ENCODE assay signal across 10 cellular contexts in the genomic region with DNA sequence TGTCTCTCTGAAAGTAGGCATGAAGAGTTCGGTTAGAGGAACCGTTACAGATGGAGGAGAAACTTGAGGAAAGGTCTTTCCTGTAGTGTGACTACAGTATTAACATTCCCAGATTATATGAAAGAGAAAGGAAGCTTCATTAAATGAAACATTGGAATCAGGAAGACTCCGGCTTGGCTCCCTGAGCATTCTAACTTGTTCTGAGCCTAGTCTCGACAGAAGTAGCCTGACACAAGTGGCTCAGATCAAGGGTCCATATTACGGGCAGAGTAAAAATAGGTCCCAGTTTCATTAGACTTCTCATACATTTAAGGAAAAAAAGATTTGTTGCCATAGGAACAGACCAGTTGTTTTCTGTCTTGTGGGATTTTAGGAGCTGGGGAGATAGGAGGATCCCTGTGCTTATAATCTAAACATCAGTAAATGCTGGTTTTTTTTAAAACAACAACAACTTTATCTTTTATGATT.
DNase-seq lines count a peak whose midpoint lies in the region; ATAC-seq and TF ChIP-seq lines count a peak whose summit lies in the region.
"Had no signal": no experiment of that assay in that cellular context is flagged by ENCODE, and none has a peak within 500 bp of the region (broad histone marks: within the 10 kb centered on the region; RNA-seq: fewer than 3 reads in every experiment).

No MANE protein-coding gene starts in this region.

- no peaks in the 10 kb centered on the region for H3K27me3 ChIP-seq in mucosa of rectum (ENCODE audit: control insufficient read depth in 2 of 2, insufficient read depth in 2 of 2, low read length in 2 of 2)
- no peaks in the 10 kb centered on the region for H3K27me3 ChIP-seq in tibial artery

- intact Hi-C loops in tibial artery (cut with DNase I; ENCODE audit: low total_unique reads), result no loop called here

- H3K36me3 ChIP-seq in mucosa of rectum (ENCODE audit: control insufficient read depth in 2 of 2, insufficient read depth in 2 of 2, low read length in 2 of 2), result peaks cover 0 to 3% of the 10 kb centered on the region in 2 donors
- peaks cover 0 to 4% (median 0%) of the 10 kb centered on the region in 3 donors for H3K36me3 ChIP-seq in tibial artery

- H3K36me3 Mint-ChIP-seq in activated naive CD4-positive, alpha-beta T cell treated with anti-CD3 and anti-CD28 coated beads, Interleukin-2, amount 10 ng/mL, durations not matched to agents 7 days and 5 days, result peaks cover 57% of the 10 kb centered on the region

- H3K4me1 ChIP-seq in mucosa of rectum (ENCODE audit: control insufficient read depth in 2 of 2, insufficient read depth in 2 of 2, low read length in 2 of 2) (peaks cover 30 to 47% of the 10 kb centered on the region in 2 donors), tibial artery (peaks cover 0 to 92% (median 58%) of the 10 kb centered on the region in 4 donors)

- peak overlapping the region; percentile 72 for H3K4me3 Mint-ChIP-seq in activated naive CD4-positive, alpha-beta T cell treated with anti-CD3 and anti-CD28 coated beads, Interleukin-2, amount 10 ng/mL, durations not matched to agents 7 days and 5 days

- H3K27ac ChIP-seq in angular gyrus (ENCODE audit: low read depth, low read length), result peak overlapping the region; percentile 67
- H3K27ac ChIP-seq in mucosa of rectum (ENCODE audit: low read depth in 2 of 2, low read length in 2 of 2), result peak overlapping the region; percentile 85 to 92
- peak overlapping the region; percentile 69 for H3K27ac ChIP-seq in tibial artery

- CTCF ChIA-PET in activated naive CD4-positive, alpha-beta T cell treated with anti-CD3 and anti-CD28 coated beads, Interleukin-2, amount 10 ng/mL, durations not matched to agents 7 days and 5 days (lab: Charles Lee), result interaction anchor here (0.9 to 2.9 kb wide), 10 partner anchors 10 to 242 kb away, joined by 3 to 19 read pairs (median 4); a partner anchor contains a TSS

- TF ChIP-seq CTCF in tibial artery (IDR thresholded peaks at IDR 0.05), result no peak

- H3K4me3 ChIP-seq in mucosa of rectum (ENCODE audit: low read length in 2 of 2), result peak overlapping the region; percentile 8 to 20
- peak overlapping the region; percentile 1 to 2 for H3K4me3 ChIP-seq in tibial artery

- peaks cover 92% of the 10 kb centered on the region for H3K4me1 Mint-ChIP-seq in activated naive CD4-positive, alpha-beta T cell treated with anti-CD3 and anti-CD28 coated beads, Interleukin-2, amount 10 ng/mL, durations not matched to agents 7 days and 5 days

- H3K9me3 ChIP-seq in mucosa of rectum (ENCODE audit: control insufficient read depth in 2 of 2, low read length in 2 of 2), result no peaks in the 10 kb centered on the region
- H3K9me3 ChIP-seq in tibial artery, result no peaks in the 10 kb centered on the region

- H3K9ac ChIP-seq in mucosa of rectum (ENCODE audit: low read depth in 1 of 2, low read length in 2 of 2), result peak overlapping the region; percentile 35 to 63

- H3K27ac Mint-ChIP-seq in activated naive CD4-positive, alpha-beta T cell treated with anti-CD3 and anti-CD28 coated beads, Interleukin-2, amount 10 ng/mL, durations not matched to agents 7 days and 5 days, result peak overlapping the region; percentile 99

- no peaks in the 10 kb centered on the region for H3K27me3 Mint-ChIP-seq in activated naive CD4-positive, alpha-beta T cell treated with anti-CD3 and anti-CD28 coated beads, Interleukin-2, amount 10 ng/mL, durations not matched to agents 7 days and 5 days

- H3K9me3 Mint-ChIP-seq in activated naive CD4-positive, alpha-beta T cell treated with anti-CD3 and anti-CD28 coated beads, Interleukin-2, amount 10 ng/mL, durations not matched to agents 7 days and 5 days, result no peaks in the 10 kb centered on the region

- no peak for ATAC-seq in HG02840 (IDR thresholded peaks at IDR 0.05; ENCODE audit: low FRiP score, unreplicated experiment)
- no peak for ATAC-seq in HG03571 (IDR thresholded peaks at IDR 0.05; ENCODE audit: unreplicated experiment)

- no peak for DNase-seq in activated naive CD4-positive, alpha-beta T cell treated with anti-CD3 and anti-CD28 coated beads, Interleukin-2, amount 10 ng/mL, durations not matched to agents 7 days and 5 days
- no peak for DNase-seq in activated naive CD4-positive, alpha-beta T cell (lab: John Stamatoyannopoulos, UW)
- DNase-seq in tibial artery, result no peak
- no peak for DNase-seq in NOMO-1 treated with DMSO at 0.1 percent for 48 hours (lab: John Stamatoyannopoulos, UW; ENCODE audit: unreplicated experiment)
- DNase-seq: activated CD4-positive, CD25-positive, alpha-beta regulatory T cell treated with anti-CD3 and anti-CD28 coated beads, Interleukin-2, amount 50 U/mL, for 72 hours; NCI-H1930 had no signal
